1 cellular context compared by ENCODE assay signal in genomic region chr17:75978938-75979704, GRCh38.
TF ChIP-seq lines count a peak whose summit lies in the region.

TSS of gene ACOX1 (minus strand) at chr17:75979166. CDS start at chr17:75979073, 93 bp downstream.
TSS of gene TEN1 (plus strand) at chr17:75979240. CDS start at chr17:75986193, 6,953 bp downstream.

TF ChIP-seq in HepG2, 621 proteins besides CTCF, POLR2A, EP300 and RAD21 (continued from another document and continues in another):
- TF ChIP-seq ZHX2 (IDR thresholded peaks at IDR 0.05; ENCODE audit: low read depth) (no peak; the same call in 1 of the 2 replicates), ZHX2 (CRISPR knock-in tag; IDR thresholded peaks at IDR 0.05; ENCODE audit: borderline replicate concordance) (peak; percentile 80; the same call in 1 of the 2 replicates), CAMTA2 (CRISPR knock-in tag; IDR thresholded peaks at IDR 0.05; ENCODE audit: borderline replicate concordance) (peak; percentile 25; the same call in 1 of the 2 replicates), ZNF687 (CRISPR knock-in tag; IDR thresholded peaks at IDR 0.05) (peak; percentile 96), YY1 (IDR thresholded peaks at IDR 0.05; ENCODE audit: insufficient read depth, insufficient replicate concordance, low read depth, low read length) (peak; percentile 83), NFKB2 (CRISPR knock-in tag; IDR thresholded peaks at IDR 0.05; ENCODE audit: borderline replicate concordance) (peak; percentile 76; the same call in 1 of the 2 replicates), ZBTB4 (CRISPR knock-in tag; IDR thresholded peaks at IDR 0.05; ENCODE audit: borderline replicate concordance) (0 out of 2 replicates have a peak, but pooled peaks have one; percentile 48), ARID4A (CRISPR knock-in tag; IDR thresholded peaks at IDR 0.05; ENCODE audit: borderline replicate concordance) (peak; percentile 86), TOE1 (CRISPR knock-in tag; IDR thresholded peaks at IDR 0.05) (peak; percentile 76), GLI4 (CRISPR knock-in tag; IDR thresholded peaks at IDR 0.05; ENCODE audit: borderline replicate concordance) (no peak), HOXA3 (CRISPR knock-in tag; IDR thresholded peaks at IDR 0.05) (peak; percentile 82; the same call in 1 of the 2 replicates), ZNF44 (CRISPR knock-in tag; IDR thresholded peaks at IDR 0.05) (no peak; the same call in 1 of the 2 replicates), MYC (CRISPR knock-in tag; IDR thresholded peaks at IDR 0.05; ENCODE audit: borderline replicate concordance) (no peak; the same call in 1 of the 2 replicates), JDP2 (CRISPR knock-in tag; IDR thresholded peaks at IDR 0.05; ENCODE audit: borderline replicate concordance) (no peak; the same call in 1 of the 2 replicates), SAP130 (CRISPR knock-in tag; IDR thresholded peaks at IDR 0.05; ENCODE audit: low read depth) (peak; percentile 91), CBX5 (CRISPR knock-in tag; IDR thresholded peaks at IDR 0.05; ENCODE audit: borderline replicate concordance) (peak; percentile 63; the same call in 1 of the 2 replicates), ZNF124 (CRISPR knock-in tag; IDR thresholded peaks at IDR 0.05) (peak; percentile 70), ZFYVE20 (CRISPR knock-in tag; IDR thresholded peaks at IDR 0.05; ENCODE audit: borderline replicate concordance, low read depth) (no peak), ZNF704 (CRISPR knock-in tag; IDR thresholded peaks at IDR 0.05; ENCODE audit: borderline replicate concordance) (no peak; the same call in 1 of the 2 replicates), TOPORS (CRISPR knock-in tag; IDR thresholded peaks at IDR 0.05) (peak; percentile 79), HNF1A (IDR thresholded peaks at IDR 0.05; ENCODE audit: low read depth) (no peak; the same call in none of the 2 replicates), HNF1A (CRISPR knock-in tag; IDR thresholded peaks at IDR 0.05; ENCODE audit: borderline replicate concordance) (no peak; the same call in 1 of the 2 replicates), ZSCAN25 (CRISPR knock-in tag; IDR thresholded peaks at IDR 0.05) (peak; percentile 67; the same call in 1 of the 2 replicates)
